17 cellular contexts compared by ENCODE assay signal in the genomic region with DNA sequence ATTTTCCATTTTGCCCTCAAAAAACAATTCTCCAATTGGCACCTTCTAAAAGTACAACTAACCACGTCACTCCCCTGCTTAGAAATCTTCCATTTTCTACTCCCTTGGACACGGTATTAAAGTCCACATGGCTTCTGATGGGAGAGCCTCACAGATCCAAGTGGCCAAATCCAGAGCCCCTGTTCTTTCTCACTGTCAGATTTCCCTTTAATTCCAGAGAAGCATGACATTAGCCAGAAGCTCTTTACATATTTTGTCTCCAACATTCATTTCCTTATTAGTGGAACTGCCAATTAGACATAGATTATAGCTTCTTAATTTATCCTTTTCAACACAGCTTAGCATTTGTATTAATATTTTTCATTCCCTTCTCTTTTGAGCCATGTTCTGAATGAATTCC.
"Had no signal": no experiment of that assay in that cellular context is flagged by ENCODE, and none has a peak within 500 bp of the region (broad histone marks: within the 10 kb centered on the region; RNA-seq: fewer than 3 reads in every experiment).

No MANE protein-coding gene starts in this region.

- H3K9me3 Mint-ChIP-seq: naive thymus-derived CD8-positive, alpha-beta T cell had no signal

- H3K4me2 ChIP-seq: hepatocyte had no signal

- H3K27me3 Mint-ChIP-seq: naive thymus-derived CD8-positive, alpha-beta T cell had no signal

- H3K79me2 ChIP-seq: hepatocyte had no signal

- H3K9me3 ChIP-seq: colonic mucosa, neutrophil, suprapubic skin, thyroid gland, upper lobe of right lung, vagina had no signal

- H3K36me3 ChIP-seq: colonic mucosa, neutrophil, right atrium auricular region, suprapubic skin, thyroid gland, upper lobe of right lung, vagina had no signal

- DNase-seq: colonic mucosa; dermis blood vessel endothelial cell; foreskin keratinocyte; kidney glomerular epithelial cell; mammary epithelial cell; naive thymus-derived CD8-positive, alpha-beta T cell; posterior cingulate gyrus; small intestine; stimulated activated CD4-positive, alpha-beta T cell treated with anti-CD3 and anti-CD28 coated beads, Interleukin-12 subunit alpha, Interleukin-12 subunit beta, amount 100 ng/mL, for 4 hours; stimulated activated naive CD8-positive, alpha-beta T cell treated with anti-CD3 and anti-CD28 coated beads, Interleukin-15, Interleukin-2, amounts not matched to agents 100 U/mL and 50 U/mL, for 24 hours; thyroid gland; upper lobe of right lung had no signal

- ATAC-seq: foreskin keratinocyte; naive thymus-derived CD8-positive, alpha-beta T cell; stimulated activated naive CD8-positive, alpha-beta T cell treated with anti-CD3 and anti-CD28 coated beads, Interleukin-15, Interleukin-2, amounts not matched to agents 100 U/mL and 50 U/mL, for 24 hours; upper lobe of right lung had no signal

- H3K27me3 ChIP-seq: colonic mucosa, foreskin keratinocyte, hepatocyte, neutrophil, right atrium auricular region, suprapubic skin, thyroid gland, upper lobe of right lung, vagina had no signal

- H3K4me1 ChIP-seq: colonic mucosa, foreskin keratinocyte, suprapubic skin had no signal

- H3K4me3 ChIP-seq: colonic mucosa, hepatocyte, right atrium auricular region, suprapubic skin, thyroid gland, upper lobe of right lung, vagina had no signal

- H2AFZ ChIP-seq: hepatocyte had no signal

- H3K27ac ChIP-seq: colonic mucosa, foreskin keratinocyte, hepatocyte, neutrophil, right atrium auricular region, suprapubic skin, thyroid gland, upper lobe of right lung, vagina had no signal

- H3K4me3 Mint-ChIP-seq: naive thymus-derived CD8-positive, alpha-beta T cell had no signal
